10 cellular contexts compared by ENCODE assay signal in the genomic region with DNA sequence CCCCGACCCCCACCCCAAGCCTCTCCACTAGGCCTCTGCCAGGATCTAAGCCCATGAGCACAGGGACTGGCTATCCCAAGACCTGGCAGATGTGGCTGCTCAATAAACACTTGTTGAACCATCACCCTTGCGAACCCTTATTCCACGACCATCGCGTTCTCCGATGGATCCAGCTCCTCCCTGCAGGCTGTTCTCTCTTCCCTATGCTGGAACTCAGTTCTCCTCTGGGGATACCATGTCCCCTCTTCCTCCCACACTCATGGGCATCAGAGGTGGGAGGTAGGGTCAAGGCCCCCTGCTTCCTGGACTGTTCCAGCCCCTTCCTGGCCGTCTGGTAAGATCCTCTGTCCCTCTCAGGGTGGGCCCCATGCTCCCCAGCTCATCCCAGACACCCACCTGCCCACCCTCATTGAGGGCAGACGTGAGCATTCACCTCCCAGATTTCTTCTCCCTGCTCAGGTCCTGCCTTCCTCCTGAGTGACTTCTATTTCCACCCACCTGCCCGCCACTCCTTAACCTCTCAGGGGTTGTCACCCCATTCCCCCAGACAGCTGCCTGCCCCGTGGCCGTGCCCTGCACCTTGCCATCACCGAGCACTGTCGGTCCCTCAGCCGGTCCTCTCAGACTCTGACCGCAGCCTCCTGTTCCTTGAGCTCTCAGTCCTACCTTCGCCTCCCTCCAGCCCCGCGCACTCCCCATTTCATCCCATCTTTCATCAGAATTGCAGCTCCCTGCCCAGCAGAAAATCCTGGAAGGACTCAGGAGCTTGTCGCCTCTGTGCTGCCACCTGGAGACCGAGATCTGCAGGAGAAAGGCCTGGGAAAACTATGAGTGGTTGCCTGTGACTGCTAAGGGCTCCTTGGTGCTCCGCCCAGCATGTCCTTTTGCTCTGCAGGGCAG. TPM values are rescaled to one million over a fixed set of nuclear protein-coding genes. Genes with fewer than 3 reads are reported as not detected.
DNase-seq lines count a peak whose midpoint lies in the region; ATAC-seq and TF ChIP-seq lines count a peak whose summit lies in the region.
"Had no signal": no experiment of that assay in that cellular context is flagged by ENCODE, and none has a peak within 500 bp of the region (broad histone marks: within the 10 kb centered on the region; RNA-seq: fewer than 3 reads in every experiment).

No MANE protein-coding gene starts in this region.

- intact Hi-C loops in Panc1 (cut with micrococcal nuclease; ENCODE audit: unreplicated experiment) (loop anchor here (1.0 kb wide), 1 partner anchor 63 kb away; no protein-coding TSS in a partner anchor), esophagus squamous epithelium (cut with DNase I) (no loop called here)
- intact Hi-C loops in CD8-positive, alpha-beta T cell (cut with DNase I, micrococcal nuclease): loop anchor here in 1 of 2 experiments (1.0 kb wide), 1 partner anchor 63 kb away; no protein-coding TSS in a partner anchor

- no peaks in the 10 kb centered on the region for H3K9me3 Mint-ChIP-seq in stimulated activated naive CD8-positive, alpha-beta T cell treated with anti-CD3 and anti-CD28 coated beads, Interleukin-15, amount 100 ng/mL, for 72 hours
- no peaks in the 10 kb centered on the region for H3K9me3 Mint-ChIP-seq in CD8-positive, alpha-beta T cell

- CTCF ChIA-PET in Panc1 (lab: Charles Lee): interaction anchor here (0.5 to 4.2 kb wide), 6 partner anchors 8 to 390 kb away, joined by 3 to 51 read pairs (median 4); no protein-coding TSS in a partner anchor
- CTCF ChIA-PET in CD8-positive, alpha-beta T cell (lab: Charles Lee): interaction anchor here (0.6 to 1.8 kb wide), 7 partner anchors 9 to 93 kb away, joined by 3 to 10 read pairs (median 3); no protein-coding TSS in a partner anchor

- no peak for ATAC-seq in stimulated activated naive CD8-positive, alpha-beta T cell treated with anti-CD3 and anti-CD28 coated beads, Interleukin-15, amount 100 ng/mL, for 72 hours
- ATAC-seq in stimulated activated naive CD8-positive, alpha-beta T cell treated with anti-CD3 and anti-CD28 coated beads, Interleukin-15, Interleukin-2, amounts not matched to agents 100 U/mL and 50 U/mL, for 24 hours: no peak
- ATAC-seq in Panc1 (peak; percentile 79), HG02981 (IDR thresholded peaks at IDR 0.05; ENCODE audit: unreplicated experiment) (no peak), HG02623 (IDR thresholded peaks at IDR 0.05; ENCODE audit: unreplicated experiment) (no peak)
- ATAC-seq in CD8-positive, alpha-beta T cell: no peak

- H3K4me1 ChIP-seq in Panc1 (ENCODE audit: control insufficient read depth, insufficient read depth, low read length): no peaks in the 10 kb centered on the region
- H3K4me1 ChIP-seq in esophagus squamous epithelium: peaks cover 0 to 43% (median 13%) of the 10 kb centered on the region in 3 donors
- H3K4me1 ChIP-seq in CD8-positive, alpha-beta T cell (ENCODE audit: insufficient read depth, low read length): no peaks in the 10 kb centered on the region

- in situ Hi-C loops in Panc1 (cut with HindIII; ENCODE audit: low pct_unique_long_range_greater_than_20kb, low sequenced_read_pairs): no loop called here

- H3K36me3 Mint-ChIP-seq in CD8-positive, alpha-beta T cell: peaks cover 65% of the 10 kb centered on the region

- H3K27ac ChIP-seq in Panc1 (ENCODE audit: low read length): no peak overlapping the region
- H3K27ac ChIP-seq in esophagus squamous epithelium: no peak overlapping the region
- H3K27ac ChIP-seq in CD8-positive, alpha-beta T cell (ENCODE audit: low read depth, low read length): no peak overlapping the region
- H3K27ac ChIP-seq: epithelial cell of prostate, vagina had no signal

- H3K4me3 Mint-ChIP-seq in stimulated activated naive CD8-positive, alpha-beta T cell treated with anti-CD3 and anti-CD28 coated beads, Interleukin-15, amount 100 ng/mL, for 72 hours: no peak overlapping the region
- no peak overlapping the region for H3K4me3 Mint-ChIP-seq in CD8-positive, alpha-beta T cell

- H3K9me3 ChIP-seq in Panc1 (ENCODE audit: control insufficient read depth, insufficient read depth, low read depth, low read length): no peaks in the 10 kb centered on the region
- no peaks in the 10 kb centered on the region for H3K9me3 ChIP-seq in esophagus squamous epithelium
- no peaks in the 10 kb centered on the region for H3K9me3 ChIP-seq in CD8-positive, alpha-beta T cell (ENCODE audit: low read length)
- H3K9me3 ChIP-seq: vagina had no signal

- POLR2A ChIA-PET in Panc1 (lab: Charles Lee): no interaction called here
- POLR2A ChIA-PET in CD8-positive, alpha-beta T cell (lab: Charles Lee): no interaction called here

- BruUV-seq in Panc1 (replicated peaks; lab: Mats Ljungman, UMichigan): no TSS peak

- H3K27me3 Mint-ChIP-seq in stimulated activated naive CD8-positive, alpha-beta T cell treated with anti-CD3 and anti-CD28 coated beads, Interleukin-15, amount 100 ng/mL, for 72 hours: no peaks in the 10 kb centered on the region
- no peaks in the 10 kb centered on the region for H3K27me3 Mint-ChIP-seq in CD8-positive, alpha-beta T cell (ENCODE audit: low read depth)

- H3K4me1 Mint-ChIP-seq in stimulated activated naive CD8-positive, alpha-beta T cell treated with anti-CD3 and anti-CD28 coated beads, Interleukin-15, amount 100 ng/mL, for 72 hours: peaks cover 4% of the 10 kb centered on the region
- no peaks in the 10 kb centered on the region for H3K4me1 Mint-ChIP-seq in CD8-positive, alpha-beta T cell (ENCODE audit: low read depth)

- H3K36me3 ChIP-seq in Panc1 (ENCODE audit: control insufficient read depth, insufficient read depth, low read length) (no peaks in the 10 kb centered on the region; the same call in 1 of the 2 replicates), esophagus squamous epithelium (peaks cover 20 to 71% (median 39%) of the 10 kb centered on the region in 3 donors)
- peaks cover 31% of the 10 kb centered on the region for H3K36me3 ChIP-seq in CD8-positive, alpha-beta T cell (ENCODE audit: insufficient read depth, low read length)

- H3K4me3 ChIP-seq in Panc1 (ENCODE audit: low read depth in 2 of 2, low read length in 2 of 2) (no peak overlapping the region), esophagus squamous epithelium (no peak overlapping the region)
- H3K4me3 ChIP-seq in CD8-positive, alpha-beta T cell (ENCODE audit: low read depth, low read length): no peak overlapping the region
- H3K4me3 ChIP-seq: vagina had no signal

- TF ChIP-seq CTCF in Panc1 (IDR thresholded peaks at IDR 0.05) (peak; percentile 81; the same call in 1 of the 2 replicates), esophagus squamous epithelium (IDR thresholded peaks at IDR 0.05) (peak in 4 of 6 experiments; percentile 11 to 48 (median 20))
- no peak for TF ChIP-seq CTCF in CD8-positive, alpha-beta T cell (IDR thresholded peaks at IDR 0.05)

- H3K27ac Mint-ChIP-seq in stimulated activated naive CD8-positive, alpha-beta T cell treated with anti-CD3 and anti-CD28 coated beads, Interleukin-15, amount 100 ng/mL, for 72 hours: peak overlapping the region; percentile 4 to 94
- no peak overlapping the region for H3K27ac Mint-ChIP-seq in CD8-positive, alpha-beta T cell

- 80 to 84% methylated on average over 20 to 21 of the region's 21 CpGs for WGBS in esophagus squamous epithelium, 2 donors

- TF ChIP-seq POLR2A in esophagus squamous epithelium (IDR thresholded peaks at IDR 0.05): no peak

- no peak for DNase-seq in stimulated activated naive CD8-positive, alpha-beta T cell treated with anti-CD3 and anti-CD28 coated beads, Interleukin-15, amount 100 ng/mL, for 72 hours
- DNase-seq in stimulated activated naive CD8-positive, alpha-beta T cell treated with anti-CD3 and anti-CD28 coated beads, Interleukin-15, Interleukin-2, amounts not matched to agents 100 U/mL and 50 U/mL, for 24 hours: no peak
- DNase-seq in Panc1 (ENCODE audit: low read depth, low spot score) (no peak), esophagus squamous epithelium (lab: John Stamatoyannopoulos, UW) (no peak), occipital lobe (lab: John Stamatoyannopoulos, UW) (peak; percentile 15)
- DNase-seq in CD8-positive, alpha-beta T cell: no peak

- H3K27me3 ChIP-seq in Panc1 (ENCODE audit: control insufficient read depth, insufficient read depth, low read length) (no peaks in the 10 kb centered on the region), esophagus squamous epithelium (no peaks in the 10 kb centered on the region)
- no peaks in the 10 kb centered on the region for H3K27me3 ChIP-seq in CD8-positive, alpha-beta T cell (ENCODE audit: insufficient read depth, low read length)
- H3K27me3 ChIP-seq: vagina had no signal

RNA-seq across cellular contexts. Expression of a gene that starts 42.0 kb away (rescaled TPM):
- 52.2 TPM for total RNA-seq in Panc1 (2021; ENCODE audit: unreplicated experiment)
- polyA plus RNA-seq in Panc1 (2012; ENCODE audit: insufficient read length): 52.7 TPM
- 10 to 100 TPM; 34.0 to 52.3 (median 44.5) TPM for total RNA-seq in esophagus squamous epithelium
- total RNA-seq in occipital lobe: 6.4 TPM
- 10 to 100 TPM; 29.2 to 29.6 TPM for total RNA-seq in CD8-positive, alpha-beta T cell

RNA-seq across cellular contexts. Expression of a gene that starts 44.4 kb away (rescaled TPM):
- total RNA-seq in Panc1 (2021; ENCODE audit: unreplicated experiment) (6.9 TPM), esophagus squamous epithelium (10 to 100 TPM in 2 of 4 donors, 1 to 10 TPM in 2; 8.3 to 14.8 (median 11.1) TPM), occipital lobe (23.4 TPM)
- 8.7 TPM for polyA plus RNA-seq in Panc1 (2012; ENCODE audit: insufficient read length)
- 1 to 10 TPM; 2.5 to 4.8 TPM for total RNA-seq in CD8-positive, alpha-beta T cell

RNA-seq across cellular contexts. Expression of a gene that starts 45.8 kb away (rescaled TPM):
- 0.05 TPM for total RNA-seq in Panc1 (2021; ENCODE audit: unreplicated experiment)
- not detected for polyA plus RNA-seq in Panc1 (2012; ENCODE audit: insufficient read length)
- not detected for total RNA-seq in esophagus squamous epithelium
- total RNA-seq in occipital lobe: not detected
- total RNA-seq in CD8-positive, alpha-beta T cell: not detected
